ENCODE assay signal across 1 cellular context in genomic region chr16:57600952-57601580, GRCh38.
TF ChIP-seq lines count a peak whose summit lies in the region.

No MANE protein-coding gene starts in this region.

TF ChIP-seq in HepG2, 621 proteins besides CTCF, POLR2A, EP300 and RAD21:
- 0 out of 2 replicates have a peak, but pooled peaks have one; percentile 13 for TF ChIP-seq RFXAP (CRISPR knock-in tag; IDR thresholded peaks at IDR 0.05; ENCODE audit: borderline replicate concordance)
- peak; percentile 68; the same call in 1 of the 2 replicates for TF ChIP-seq CHD4 (IDR thresholded peaks at IDR 0.05; ENCODE audit: borderline replicate concordance, low read length)
- TF ChIP-seq ZNF629 (CRISPR knock-in tag; conservative IDR thresholded peaks at IDR 0.05): peak; percentile 94
- TF ChIP-seq HNF4G (IDR thresholded peaks at IDR 0.05; ENCODE audit: borderline replicate concordance, low read depth, low read length): no peak
- TF ChIP-seq HNF4G (CRISPR knock-in tag; IDR thresholded peaks at IDR 0.05; ENCODE audit: borderline replicate concordance, low read depth): no peak
- no peak for TF ChIP-seq PREB (CRISPR knock-in tag; IDR thresholded peaks at IDR 0.05)
